1 cellular context compared by ENCODE assay signal in the genomic region with DNA sequence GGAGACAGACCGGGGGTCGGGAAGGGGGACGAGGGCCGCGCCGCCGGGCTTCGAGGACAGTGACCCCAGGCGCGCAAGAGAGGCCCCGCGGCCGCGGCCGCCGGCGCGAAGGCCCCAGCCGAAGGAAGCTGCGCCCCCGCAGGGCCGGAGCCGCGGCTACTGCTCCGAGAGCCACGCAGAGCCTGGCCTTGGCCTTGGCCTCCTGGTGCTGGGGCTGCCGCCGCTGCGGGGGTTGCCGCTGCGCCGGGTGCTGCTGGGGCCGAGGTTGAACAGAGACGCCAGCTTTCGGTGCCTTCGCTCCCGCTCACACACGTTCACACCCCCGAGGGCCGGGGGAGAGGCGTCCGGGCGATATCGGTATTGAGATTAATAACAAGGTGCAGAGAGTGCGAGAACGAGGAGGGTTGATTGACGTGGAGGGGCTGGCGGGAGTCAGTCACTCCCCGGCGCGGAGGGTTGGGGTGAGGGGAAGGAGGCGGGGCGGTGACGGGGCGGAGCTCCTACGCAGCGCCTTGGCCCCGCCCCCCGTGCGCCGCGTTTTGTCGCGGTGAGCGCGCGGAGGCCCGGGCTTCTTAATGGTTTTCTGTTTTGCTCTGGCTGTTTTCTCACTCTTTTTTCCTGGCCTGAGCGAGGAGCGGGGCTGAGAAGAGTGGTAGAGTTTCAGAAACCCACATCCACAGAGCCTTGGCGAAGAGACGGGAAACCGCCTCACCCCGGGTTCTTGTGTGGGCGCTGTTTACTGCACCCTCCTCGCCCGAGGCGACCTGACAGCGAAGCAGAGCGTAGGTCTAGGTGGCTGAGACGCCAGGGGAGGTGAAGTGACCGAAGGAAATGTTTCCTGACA.
TF ChIP-seq lines count a peak whose summit lies in the region.

No MANE protein-coding gene starts in this region.

TF ChIP-seq in HepG2, 621 proteins besides CTCF, POLR2A, EP300 and RAD21 (continued from another document and continues in another):
- TF ChIP-seq, protein P1, sequence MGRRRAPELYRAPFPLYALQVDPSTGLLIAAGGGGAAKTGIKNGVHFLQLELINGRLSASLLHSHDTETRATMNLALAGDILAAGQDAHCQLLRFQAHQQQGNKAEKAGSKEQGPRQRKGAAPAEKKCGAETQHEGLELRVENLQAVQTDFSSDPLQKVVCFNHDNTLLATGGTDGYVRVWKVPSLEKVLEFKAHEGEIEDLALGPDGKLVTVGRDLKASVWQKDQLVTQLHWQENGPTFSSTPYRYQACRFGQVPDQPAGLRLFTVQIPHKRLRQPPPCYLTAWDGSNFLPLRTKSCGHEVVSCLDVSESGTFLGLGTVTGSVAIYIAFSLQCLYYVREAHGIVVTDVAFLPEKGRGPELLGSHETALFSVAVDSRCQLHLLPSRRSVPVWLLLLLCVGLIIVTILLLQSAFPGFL (CRISPR knock-in tag; IDR thresholded peaks at IDR 0.05): 0 out of 2 replicates have a peak, but pooled peaks have one; percentile 29
- 0 out of 2 replicates have a peak, but pooled peaks have one; percentile 38 for TF ChIP-seq NR2F2 (IDR thresholded peaks at IDR 0.05; ENCODE audit: borderline replicate concordance, low read depth)
- TF ChIP-seq MXD4 (CRISPR knock-in tag; IDR thresholded peaks at IDR 0.05): peak; percentile 85; the same call in 1 of the 2 replicates
- peak; percentile 53 for TF ChIP-seq HDAC1 (CRISPR knock-in tag; IDR thresholded peaks at IDR 0.05)
- TF ChIP-seq HDAC6 (IDR thresholded peaks at IDR 0.05; ENCODE audit: low read depth, low read length): no peak
- TF ChIP-seq ZNF781 (CRISPR knock-in tag; IDR thresholded peaks at IDR 0.05; ENCODE audit: borderline replicate concordance, not compliant biosample characterization): peak; percentile 77
- TF ChIP-seq SP5 (CRISPR knock-in tag; IDR thresholded peaks at IDR 0.05; ENCODE audit: borderline replicate concordance, low read depth): peak; percentile 60
- TF ChIP-seq ZNF30 (CRISPR knock-in tag; IDR thresholded peaks at IDR 0.05): peak; percentile 54; the same call in 1 of the 2 replicates
- peak; percentile 24; the same call in 1 of the 2 replicates for TF ChIP-seq MED1 (CRISPR knock-in tag; IDR thresholded peaks at IDR 0.05)
- TF ChIP-seq ZNF788 (CRISPR knock-in tag; IDR thresholded peaks at IDR 0.05; ENCODE audit: borderline replicate concordance): peak; percentile 71; the same call in 1 of the 2 replicates
- 0 out of 2 replicates have a peak, but pooled peaks have one; percentile 51 for TF ChIP-seq ATF7-NPFF (CRISPR knock-in tag; IDR thresholded peaks at IDR 0.05; ENCODE audit: low read depth)
- TF ChIP-seq RORA (CRISPR knock-in tag; IDR thresholded peaks at IDR 0.05): no peak
- TF ChIP-seq XRCC5 (optimal IDR thresholded peaks at IDR 0.05; ENCODE audit: low read length): peak; percentile 28
- TF ChIP-seq ZNF101 (CRISPR knock-in tag; IDR thresholded peaks at IDR 0.05; ENCODE audit: borderline replicate concordance, low read depth): no peak
- TF ChIP-seq, protein P2, sequence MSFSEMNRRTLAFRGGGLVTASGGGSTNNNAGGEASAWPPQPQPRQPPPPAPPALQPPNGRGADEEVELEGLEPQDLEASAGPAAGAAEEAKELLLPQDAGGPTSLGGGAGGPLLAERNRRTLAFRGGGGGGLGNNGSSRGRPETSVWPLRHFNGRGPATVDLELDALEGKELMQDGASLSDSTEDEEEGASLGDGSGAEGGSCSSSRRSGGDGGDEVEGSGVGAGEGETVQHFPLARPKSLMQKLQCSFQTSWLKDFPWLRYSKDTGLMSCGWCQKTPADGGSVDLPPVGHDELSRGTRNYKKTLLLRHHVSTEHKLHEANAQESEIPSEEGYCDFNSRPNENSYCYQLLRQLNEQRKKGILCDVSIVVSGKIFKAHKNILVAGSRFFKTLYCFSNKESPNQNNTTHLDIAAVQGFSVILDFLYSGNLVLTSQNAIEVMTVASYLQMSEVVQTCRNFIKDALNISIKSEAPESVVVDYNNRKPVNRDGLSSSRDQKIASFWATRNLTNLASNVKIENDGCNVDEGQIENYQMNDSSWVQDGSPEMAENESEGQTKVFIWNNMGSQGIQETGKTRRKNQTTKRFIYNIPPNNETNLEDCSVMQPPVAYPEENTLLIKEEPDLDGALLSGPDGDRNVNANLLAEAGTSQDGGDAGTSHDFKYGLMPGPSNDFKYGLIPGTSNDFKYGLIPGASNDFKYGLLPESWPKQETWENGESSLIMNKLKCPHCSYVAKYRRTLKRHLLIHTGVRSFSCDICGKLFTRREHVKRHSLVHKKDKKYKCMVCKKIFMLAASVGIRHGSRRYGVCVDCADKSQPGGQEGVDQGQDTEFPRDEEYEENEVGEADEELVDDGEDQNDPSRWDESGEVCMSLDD (CRISPR knock-in tag; IDR thresholded peaks at IDR 0.05; ENCODE audit: borderline replicate concordance): peak; percentile 49; the same call in 1 of the 2 replicates
- peak; percentile 84 for TF ChIP-seq ZNF501 (CRISPR knock-in tag; IDR thresholded peaks at IDR 0.05)
- TF ChIP-seq NFIB (CRISPR knock-in tag; IDR thresholded peaks at IDR 0.05; ENCODE audit: borderline replicate concordance): no peak
- TF ChIP-seq, protein P3, sequence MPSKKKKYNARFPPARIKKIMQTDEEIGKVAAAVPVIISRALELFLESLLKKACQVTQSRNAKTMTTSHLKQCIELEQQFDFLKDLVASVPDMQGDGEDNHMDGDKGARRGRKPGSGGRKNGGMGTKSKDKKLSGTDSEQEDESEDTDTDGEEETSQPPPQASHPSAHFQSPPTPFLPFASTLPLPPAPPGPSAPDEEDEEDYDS (CRISPR knock-in tag; IDR thresholded peaks at IDR 0.05): peak; percentile 85
- TF ChIP-seq KAT7 (CRISPR knock-in tag; IDR thresholded peaks at IDR 0.05; ENCODE audit: borderline replicate concordance): peak; percentile 72; the same call in 1 of the 2 replicates
- TF ChIP-seq, protein P4, sequence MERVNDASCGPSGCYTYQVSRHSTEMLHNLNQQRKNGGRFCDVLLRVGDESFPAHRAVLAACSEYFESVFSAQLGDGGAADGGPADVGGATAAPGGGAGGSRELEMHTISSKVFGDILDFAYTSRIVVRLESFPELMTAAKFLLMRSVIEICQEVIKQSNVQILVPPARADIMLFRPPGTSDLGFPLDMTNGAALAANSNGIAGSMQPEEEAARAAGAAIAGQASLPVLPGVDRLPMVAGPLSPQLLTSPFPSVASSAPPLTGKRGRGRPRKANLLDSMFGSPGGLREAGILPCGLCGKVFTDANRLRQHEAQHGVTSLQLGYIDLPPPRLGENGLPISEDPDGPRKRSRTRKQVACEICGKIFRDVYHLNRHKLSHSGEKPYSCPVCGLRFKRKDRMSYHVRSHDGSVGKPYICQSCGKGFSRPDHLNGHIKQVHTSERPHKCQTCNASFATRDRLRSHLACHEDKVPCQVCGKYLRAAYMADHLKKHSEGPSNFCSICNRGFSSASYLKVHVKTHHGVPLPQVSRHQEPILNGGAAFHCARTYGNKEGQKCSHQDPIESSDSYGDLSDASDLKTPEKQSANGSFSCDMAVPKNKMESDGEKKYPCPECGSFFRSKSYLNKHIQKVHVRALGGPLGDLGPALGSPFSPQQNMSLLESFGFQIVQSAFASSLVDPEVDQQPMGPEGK (CRISPR knock-in tag; IDR thresholded peaks at IDR 0.05): peak; percentile 73
- peak; percentile 60 for TF ChIP-seq HES4 (CRISPR knock-in tag; IDR thresholded peaks at IDR 0.05; ENCODE audit: borderline replicate concordance)
- TF ChIP-seq, protein P5, sequence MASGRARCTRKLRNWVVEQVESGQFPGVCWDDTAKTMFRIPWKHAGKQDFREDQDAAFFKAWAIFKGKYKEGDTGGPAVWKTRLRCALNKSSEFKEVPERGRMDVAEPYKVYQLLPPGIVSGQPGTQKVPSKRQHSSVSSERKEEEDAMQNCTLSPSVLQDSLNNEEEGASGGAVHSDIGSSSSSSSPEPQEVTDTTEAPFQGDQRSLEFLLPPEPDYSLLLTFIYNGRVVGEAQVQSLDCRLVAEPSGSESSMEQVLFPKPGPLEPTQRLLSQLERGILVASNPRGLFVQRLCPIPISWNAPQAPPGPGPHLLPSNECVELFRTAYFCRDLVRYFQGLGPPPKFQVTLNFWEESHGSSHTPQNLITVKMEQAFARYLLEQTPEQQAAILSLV (CRISPR knock-in tag; IDR thresholded peaks at IDR 0.05; ENCODE audit: borderline replicate concordance): peak; percentile 79; the same call in 1 of the 2 replicates
- TF ChIP-seq, protein P6, sequence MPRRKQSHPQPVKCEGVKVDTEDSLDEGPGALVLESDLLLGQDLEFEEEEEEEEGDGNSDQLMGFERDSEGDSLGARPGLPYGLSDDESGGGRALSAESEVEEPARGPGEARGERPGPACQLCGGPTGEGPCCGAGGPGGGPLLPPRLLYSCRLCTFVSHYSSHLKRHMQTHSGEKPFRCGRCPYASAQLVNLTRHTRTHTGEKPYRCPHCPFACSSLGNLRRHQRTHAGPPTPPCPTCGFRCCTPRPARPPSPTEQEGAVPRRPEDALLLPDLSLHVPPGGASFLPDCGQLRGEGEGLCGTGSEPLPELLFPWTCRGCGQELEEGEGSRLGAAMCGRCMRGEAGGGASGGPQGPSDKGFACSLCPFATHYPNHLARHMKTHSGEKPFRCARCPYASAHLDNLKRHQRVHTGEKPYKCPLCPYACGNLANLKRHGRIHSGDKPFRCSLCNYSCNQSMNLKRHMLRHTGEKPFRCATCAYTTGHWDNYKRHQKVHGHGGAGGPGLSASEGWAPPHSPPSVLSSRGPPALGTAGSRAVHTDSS (CRISPR knock-in tag; conservative IDR thresholded peaks at IDR 0.05): 0 out of 2 replicates have a peak, but pooled peaks have one; percentile 22
- peak; percentile 80 for TF ChIP-seq RBFOX2 (IDR thresholded peaks at IDR 0.05; ENCODE audit: low read depth, low read length)
- TF ChIP-seq ZNF274 (CRISPR knock-in tag; IDR thresholded peaks at IDR 0.05): peak; percentile 37
- TF ChIP-seq, protein P7, sequence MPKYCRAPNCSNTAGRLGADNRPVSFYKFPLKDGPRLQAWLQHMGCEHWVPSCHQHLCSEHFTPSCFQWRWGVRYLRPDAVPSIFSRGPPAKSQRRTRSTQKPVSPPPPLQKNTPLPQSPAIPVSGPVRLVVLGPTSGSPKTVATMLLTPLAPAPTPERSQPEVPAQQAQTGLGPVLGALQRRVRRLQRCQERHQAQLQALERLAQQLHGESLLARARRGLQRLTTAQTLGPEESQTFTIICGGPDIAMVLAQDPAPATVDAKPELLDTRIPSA (CRISPR knock-in tag; IDR thresholded peaks at IDR 0.05; ENCODE audit: borderline replicate concordance): 0 out of 2 replicates have a peak, but pooled peaks have one; percentile 26
- TF ChIP-seq ZMYM3 (CRISPR knock-in tag; IDR thresholded peaks at IDR 0.05): peak; percentile 43; the same call in 1 of the 2 replicates
- TF ChIP-seq, protein P8, sequence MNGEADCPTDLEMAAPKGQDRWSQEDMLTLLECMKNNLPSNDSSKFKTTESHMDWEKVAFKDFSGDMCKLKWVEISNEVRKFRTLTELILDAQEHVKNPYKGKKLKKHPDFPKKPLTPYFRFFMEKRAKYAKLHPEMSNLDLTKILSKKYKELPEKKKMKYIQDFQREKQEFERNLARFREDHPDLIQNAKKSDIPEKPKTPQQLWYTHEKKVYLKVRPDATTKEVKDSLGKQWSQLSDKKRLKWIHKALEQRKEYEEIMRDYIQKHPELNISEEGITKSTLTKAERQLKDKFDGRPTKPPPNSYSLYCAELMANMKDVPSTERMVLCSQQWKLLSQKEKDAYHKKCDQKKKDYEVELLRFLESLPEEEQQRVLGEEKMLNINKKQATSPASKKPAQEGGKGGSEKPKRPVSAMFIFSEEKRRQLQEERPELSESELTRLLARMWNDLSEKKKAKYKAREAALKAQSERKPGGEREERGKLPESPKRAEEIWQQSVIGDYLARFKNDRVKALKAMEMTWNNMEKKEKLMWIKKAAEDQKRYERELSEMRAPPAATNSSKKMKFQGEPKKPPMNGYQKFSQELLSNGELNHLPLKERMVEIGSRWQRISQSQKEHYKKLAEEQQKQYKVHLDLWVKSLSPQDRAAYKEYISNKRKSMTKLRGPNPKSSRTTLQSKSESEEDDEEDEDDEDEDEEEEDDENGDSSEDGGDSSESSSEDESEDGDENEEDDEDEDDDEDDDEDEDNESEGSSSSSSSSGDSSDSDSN (CRISPR knock-in tag; IDR thresholded peaks at IDR 0.05): peak; percentile 96
- TF ChIP-seq, protein P9, sequence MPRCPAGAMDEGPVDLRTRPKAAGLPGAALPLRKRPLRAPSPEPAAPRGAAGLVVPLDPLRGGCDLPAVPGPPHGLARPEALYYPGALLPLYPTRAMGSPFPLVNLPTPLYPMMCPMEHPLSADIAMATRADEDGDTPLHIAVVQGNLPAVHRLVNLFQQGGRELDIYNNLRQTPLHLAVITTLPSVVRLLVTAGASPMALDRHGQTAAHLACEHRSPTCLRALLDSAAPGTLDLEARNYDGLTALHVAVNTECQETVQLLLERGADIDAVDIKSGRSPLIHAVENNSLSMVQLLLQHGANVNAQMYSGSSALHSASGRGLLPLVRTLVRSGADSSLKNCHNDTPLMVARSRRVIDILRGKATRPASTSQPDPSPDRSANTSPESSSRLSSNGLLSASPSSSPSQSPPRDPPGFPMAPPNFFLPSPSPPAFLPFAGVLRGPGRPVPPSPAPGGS (CRISPR knock-in tag; IDR thresholded peaks at IDR 0.05): peak; percentile 50
- no peak; the same call in 1 of the 2 replicates for TF ChIP-seq KLF13 (CRISPR knock-in tag; IDR thresholded peaks at IDR 0.05)
- TF ChIP-seq CBX2 (IDR thresholded peaks at IDR 0.05; ENCODE audit: low read depth, low read length): 0 out of 2 replicates have a peak, but pooled peaks have one; percentile 9
- no peak for TF ChIP-seq CBX2 (CRISPR knock-in tag; IDR thresholded peaks at IDR 0.05; ENCODE audit: low read depth)
- TF ChIP-seq ZFP41 (CRISPR knock-in tag; IDR thresholded peaks at IDR 0.05; ENCODE audit: borderline replicate concordance): 0 out of 2 replicates have a peak, but pooled peaks have one; percentile 57
- peak; percentile 57; the same call in 1 of the 2 replicates for TF ChIP-seq ZNF235 (CRISPR knock-in tag; IDR thresholded peaks at IDR 0.05; ENCODE audit: borderline replicate concordance)
- TF ChIP-seq, protein P10, sequence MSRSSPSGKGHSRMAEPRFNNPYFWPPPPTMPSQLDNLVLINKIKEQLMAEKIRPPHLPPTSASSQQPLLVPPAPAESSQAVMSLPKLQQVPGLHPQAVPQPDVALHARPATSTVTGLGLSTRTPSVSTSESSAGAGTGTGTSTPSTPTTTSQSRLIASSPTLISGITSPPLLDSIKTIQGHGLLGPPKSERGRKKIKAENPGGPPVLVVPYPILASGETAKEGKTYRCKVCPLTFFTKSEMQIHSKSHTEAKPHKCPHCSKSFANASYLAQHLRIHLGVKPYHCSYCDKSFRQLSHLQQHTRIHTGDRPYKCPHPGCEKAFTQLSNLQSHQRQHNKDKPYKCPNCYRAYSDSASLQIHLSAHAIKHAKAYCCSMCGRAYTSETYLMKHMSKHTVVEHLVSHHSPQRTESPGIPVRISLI (CRISPR knock-in tag; IDR thresholded peaks at IDR 0.05; ENCODE audit: borderline replicate concordance): peak; percentile 23; the same call in 1 of the 2 replicates
- TF ChIP-seq ARHGAP35 (CRISPR knock-in tag; IDR thresholded peaks at IDR 0.05; ENCODE audit: borderline replicate concordance): no peak
- TF ChIP-seq ZNF329 (CRISPR knock-in tag; IDR thresholded peaks at IDR 0.05; ENCODE audit: low read depth): no peak
- peak; percentile 70; the same call in 1 of the 2 replicates for TF ChIP-seq ZNF703 (CRISPR knock-in tag; IDR thresholded peaks at IDR 0.05; ENCODE audit: borderline replicate concordance)
